ENCODE assay signal across 8 cellular contexts in genomic region chr15:96326551-96327154, GRCh38. TPM values are rescaled to one million over a fixed set of nuclear protein-coding genes. Genes with fewer than 3 reads are reported as not detected.
DNase-seq lines count a peak whose midpoint lies in the region; ATAC-seq, FAIRE-seq and TF ChIP-seq lines count a peak whose summit lies in the region.

No MANE protein-coding gene starts in this region.

- FAIRE-seq in endothelial cell of umbilical vein (lab: Jason Lieb, UNC) (peak; percentile 47), GM12892 (lab: Jason Lieb, UNC) (no peak)

- no peaks in the 10 kb centered on the region for H3K27me3 ChIP-seq in endothelial cell of umbilical vein (ENCODE audit: control insufficient read depth in 2 of 2, insufficient read depth in 2 of 2, low read length in 2 of 2)
- H3K27me3 ChIP-seq in neuronal stem cell (ENCODE audit: control insufficient read depth in 3 of 3, insufficient read depth in 3 of 3, low read depth in 1 of 3, low read length in 3 of 3), result peaks cover 0 to under 1% (median 0%) of the 10 kb centered on the region in 3 experiments

- POLR2A ChIA-PET in endothelial cell of umbilical vein (lab: Charles Lee), result interaction anchor here (0.5 to 3.1 kb wide), 18 partner anchors 10 to 1657 kb away, joined by 3 to 23 read pairs (median 5); no protein-coding TSS in a partner anchor

- no peaks in the 10 kb centered on the region for H3K9me1 ChIP-seq in endothelial cell of umbilical vein (replicated peaks; ENCODE audit: control insufficient read depth, extremely low read depth, insufficient read depth, low read length)

- peak overlapping the region; percentile 97 for H3K9ac ChIP-seq in endothelial cell of umbilical vein (replicated peaks; ENCODE audit: extremely low read depth, insufficient read depth, low read length)
- H3K9ac ChIP-seq in neuronal stem cell (ENCODE audit: low read depth, low read length, poor library complexity), result peak overlapping the region; percentile 85

- dilution Hi-C loops in endothelial cell of umbilical vein (cut with MboI; ENCODE audit: extremely low pct_ligation_motif_present, low sequenced_read_pairs), result loop anchor here (25.0 kb wide), 1 partner anchor 1014 kb away; no protein-coding TSS in a partner anchor

- H4K91ac ChIP-seq in neuronal stem cell (ENCODE audit: low read depth, low read length, poor library complexity), result no peak overlapping the region

- H3K27ac ChIP-seq in endothelial cell of umbilical vein (ENCODE audit: insufficient read depth, low read depth, low read length), result peak overlapping the region; percentile 85
- peak overlapping the region; percentile 76 for H3K27ac ChIP-seq in neuronal stem cell (replicated peaks; ENCODE audit: low read length)

- no peak overlapping the region for H4K8ac ChIP-seq in neuronal stem cell (ENCODE audit: low read depth, low read length)

- H3K4me1 ChIP-seq in endothelial cell of umbilical vein (ENCODE audit: control insufficient read depth, extremely low read depth, insufficient read depth, low read length) (peaks cover 56% of the 10 kb centered on the region), neuronal stem cell (ENCODE audit: control insufficient read depth in 2 of 2, insufficient read depth in 1 of 2, low read depth in 1 of 2, low read length in 2 of 2) (peaks cover 21 to 40% of the 10 kb centered on the region in 2 donors)

- H3K79me2 ChIP-seq in endothelial cell of umbilical vein (ENCODE audit: control insufficient read depth, insufficient read depth, low read length), result peaks cover 95% of the 10 kb centered on the region

- H3K23ac ChIP-seq in neuronal stem cell (ENCODE audit: low read depth, low read length, poor library complexity), result no peak overlapping the region

- no peaks in the 10 kb centered on the region for H4K20me1 ChIP-seq in endothelial cell of umbilical vein (replicated peaks; ENCODE audit: control insufficient read depth, extremely low read depth, insufficient read depth, low read length)

- H2BK12ac ChIP-seq in neuronal stem cell (ENCODE audit: low read length), result no peak overlapping the region

- ATAC-seq in GM21515 (IDR thresholded peaks at IDR 0.05; ENCODE audit: unreplicated experiment), result no peak
- no peak for ATAC-seq in HG02759 (IDR thresholded peaks at IDR 0.05; ENCODE audit: unreplicated experiment)

- intact Hi-C loops in endothelial cell of umbilical vein (cut with micrococcal nuclease), result loop anchor here (1.0 to 5.0 kb wide), 17 partner anchors 279 to 1744 kb away; no protein-coding TSS in a partner anchor

- CTCF ChIA-PET in endothelial cell of umbilical vein (lab: Charles Lee), result interaction anchor here (0.6 to 4.7 kb wide), 66 partner anchors 9 to 1749 kb away, joined by 3 to 37 read pairs (median 5); no protein-coding TSS in a partner anchor

- no peak for TF ChIP-seq CTCF in endothelial cell of umbilical vein (IDR thresholded peaks at IDR 0.05; ENCODE audit: extremely low read depth in 1 of 2, insufficient read depth in 1 of 2, low read depth in 1 of 2, low read length in 2 of 2)

- peak overlapping the region; percentile 88 for H3K4me2 ChIP-seq in endothelial cell of umbilical vein (ENCODE audit: insufficient read depth, low read length)
- peak overlapping the region; percentile 74 for H3K4me2 ChIP-seq in neuronal stem cell (ENCODE audit: insufficient read depth, low read length, poor library complexity, severe bottlenecking)

- peaks cover 2% of the 10 kb centered on the region for H3K79me1 ChIP-seq in neuronal stem cell (ENCODE audit: low read depth, low read length)

- DNase-seq in NOMO-1 treated with dmso at 0.1 percent for 144 hours (lab: John Stamatoyannopoulos, UW; ENCODE audit: unreplicated experiment) (peak; percentile 60), endothelial cell of umbilical vein (ENCODE audit: low read depth, low spot score) (peak; percentile 70), neuronal stem cell (ENCODE audit: low spot score) (no peak), SW 1271 (lab: John Stamatoyannopoulos, UW) (no peak), GM12892 (ENCODE audit: insufficient read length) (no peak)

- TF ChIP-seq POLR2A in GM19193 (IDR thresholded peaks at IDR 0.05; ENCODE audit: extremely low read depth, insufficient read depth, insufficient read length) (peak; percentile 27), endothelial cell of umbilical vein (IDR thresholded peaks at IDR 0.05; ENCODE audit: low read depth, low read length) (no peak), GM12892 (IDR thresholded peaks at IDR 0.05; ENCODE audit: low read depth, low read length) (no peak)

- H3K9me3 ChIP-seq in endothelial cell of umbilical vein (replicated peaks; ENCODE audit: control insufficient read depth, insufficient read depth, low read length), result no peaks in the 10 kb centered on the region
- H3K9me3 ChIP-seq in neuronal stem cell (replicated peaks in 1 of 2; ENCODE audit: control insufficient read depth in 2 of 2, insufficient read depth in 1 of 2, low read depth in 1 of 2, low read length in 2 of 2), result no peaks in the 10 kb centered on the region

- no peaks in the 10 kb centered on the region for H3K36me3 ChIP-seq in endothelial cell of umbilical vein (ENCODE audit: control insufficient read depth in 2 of 2, extremely low read depth in 1 of 2, insufficient read depth in 2 of 2, low read length in 2 of 2)
- H3K36me3 ChIP-seq in neuronal stem cell (replicated peaks in 1 of 2; ENCODE audit: control insufficient read depth in 2 of 2, insufficient read depth in 2 of 2, low read length in 2 of 2), result no peaks in the 10 kb centered on the region

- no peak overlapping the region for H3K14ac ChIP-seq in neuronal stem cell (ENCODE audit: low read length)

- no peak overlapping the region for H3K4ac ChIP-seq in neuronal stem cell (ENCODE audit: low read length)

- peak overlapping the region; percentile 30 for H2BK5ac ChIP-seq in neuronal stem cell (ENCODE audit: low read length)

- peak overlapping the region; percentile 29 for H2BK120ac ChIP-seq in neuronal stem cell (ENCODE audit: low read depth, low read length)

- H2AFZ ChIP-seq in endothelial cell of umbilical vein (ENCODE audit: low read depth, low read length) (no peak overlapping the region), neuronal stem cell (ENCODE audit: low read length) (peak overlapping the region; percentile 77)

- no peak overlapping the region for H2BK15ac ChIP-seq in neuronal stem cell (ENCODE audit: low read length)

- H2AK5ac ChIP-seq in neuronal stem cell (ENCODE audit: low read depth, low read length), result peak overlapping the region; percentile 40

- WGBS in neuronal stem cell (ENCODE audit: extremely low coverage in 2 of 2, insufficient read length in 2 of 2, insufficient replicate concordance in 1 of 2), 2 donors, result no CpG with 5 or more reads among the region's 32 CpGs

- H3K18ac ChIP-seq in neuronal stem cell (ENCODE audit: low read length), result peak overlapping the region; percentile 74

- peak overlapping the region; percentile 63 to 89 (median 71) for H3K4me3 ChIP-seq in endothelial cell of umbilical vein (replicated peaks in 1 of 3; ENCODE audit: insufficient read depth in 1 of 3, low read depth in 1 of 3, low read length in 3 of 3)
- peak overlapping the region; percentile 69 to 91 for H3K4me3 ChIP-seq in neuronal stem cell (ENCODE audit: low read length in 2 of 2)

- TSS peak; percentile 29 for BruUV-seq in endothelial cell of umbilical vein (replicated peaks; lab: Mats Ljungman, UMichigan)

TF ChIP-seq in endothelial cell of umbilical vein, 7 proteins besides CTCF, POLR2A, EP300 and RAD21:
- TF ChIP-seq MYC (IDR thresholded peaks at IDR 0.05; ENCODE audit: low read depth, low read length), result no peak
- no peak for TF ChIP-seq POLR2AphosphoS5 (IDR thresholded peaks at IDR 0.05; ENCODE audit: insufficient read depth, low read depth, low read length)
- TF ChIP-seq EZH2 (IDR thresholded peaks at IDR 0.05; ENCODE audit: borderline replicate concordance, low read depth, low read length, severe bottlenecking), result no peak
- TF ChIP-seq JUN (IDR thresholded peaks at IDR 0.05; ENCODE audit: borderline replicate concordance, insufficient read depth, insufficient read length, low read depth), result no peak
- TF ChIP-seq FOS (IDR thresholded peaks at IDR 0.05; ENCODE audit: borderline replicate concordance, insufficient read depth, low read length), result no peak
- no peak for TF ChIP-seq MAX (IDR thresholded peaks at IDR 0.05; ENCODE audit: insufficient read depth, insufficient read length)
- no peak for TF ChIP-seq GATA2 (IDR thresholded peaks at IDR 0.05; ENCODE audit: insufficient read depth, insufficient read length, low read depth, low read length)
TF ChIP-seq in endothelial cell of umbilical vein: peak in this region for 0.

RNA-seq across cellular contexts. Expression of gene NR2F2, which starts 3.8 kb away (rescaled TPM):
- 153 and 182 TPM in 2 replicates for total RNA-seq in endothelial cell of umbilical vein
- polyA plus RNA-seq in endothelial cell of umbilical vein, result 105 and 120 TPM in 2 replicates
- polyA plus RNA-seq in endothelial cell of umbilical vein (2011; cell fraction: cytosol; rRNA removed), result 108 and 112 TPM in 2 replicates
- 115 and 122 TPM in 2 replicates for polyA plus RNA-seq in endothelial cell of umbilical vein (2011; cell fraction: nucleus; rRNA removed)
- polyA plus RNA-seq in endothelial cell of umbilical vein (2012), result 242 and 247 TPM in 2 replicates
- polyA minus RNA-seq in endothelial cell of umbilical vein, result 77.0 and 94.2 TPM in 2 replicates
- 23.5 TPM for polyA minus RNA-seq in endothelial cell of umbilical vein (2011; cell fraction: cytosol; rRNA and poly(A)+ RNA removed)
- polyA minus RNA-seq in endothelial cell of umbilical vein (2011; cell fraction: nucleus; rRNA and poly(A)+ RNA removed), result 98.6 and 113 TPM in 2 replicates
- 43.2 TPM for polyA plus RNA-seq in neuronal stem cell (2013, experiment 1 of 2)
- polyA plus RNA-seq in neuronal stem cell (2013, experiment 2 of 2), result 45.4 TPM
- 0.70 TPM for polyA plus RNA-seq in GM12892 (2012; ENCODE audit: missing spikeins)

Comparison
In these comparisons a context has a peak if more than half of its experiments do, and no peak if none do; other contexts are left out.
1. DNase-seq: peak in NOMO-1 treated with dmso at 0.1 percent for 144 hours (single experiment) and endothelial cell of umbilical vein (single experiment); none in neuronal stem cell (single experiment), SW 1271 (0 of 2) and GM12892 (single experiment).